ENCODE assay signal across 15 cellular contexts in the genomic region with DNA sequence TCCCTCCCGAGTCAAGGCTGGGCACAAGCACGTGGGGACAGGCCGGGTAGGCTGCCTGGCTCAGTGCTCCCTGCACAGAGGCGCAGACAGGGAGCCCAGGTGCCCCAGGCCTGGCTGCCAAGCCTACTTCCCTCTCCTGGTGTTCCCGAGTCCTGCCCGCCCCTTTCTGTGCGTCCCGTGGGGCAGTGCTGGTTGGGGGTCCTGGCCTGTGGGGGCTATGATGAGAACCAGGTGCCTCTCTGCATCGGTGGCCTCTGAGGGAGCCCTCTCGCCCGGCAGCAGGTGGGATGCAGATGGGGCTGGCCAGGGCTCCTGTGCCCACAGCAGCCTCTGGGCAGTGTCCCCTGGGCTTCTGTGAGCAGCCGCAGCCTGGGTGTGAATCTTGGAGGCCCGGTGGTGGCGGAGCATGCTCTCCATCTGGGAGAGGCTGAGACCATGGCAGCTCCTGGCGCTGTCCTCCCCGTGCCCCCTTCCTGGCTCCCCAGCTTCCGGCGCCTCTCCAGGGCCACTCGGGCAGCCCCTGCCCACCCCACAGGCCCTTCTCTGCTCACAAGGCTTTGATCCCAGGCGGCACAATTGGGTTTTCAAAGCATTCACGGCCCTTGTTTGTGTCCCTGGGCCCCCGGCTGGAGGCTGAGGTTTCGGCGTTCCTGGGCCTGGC. TPM values are rescaled to one million over a fixed set of nuclear protein-coding genes. Genes with fewer than 3 reads are reported as not detected.
DNase-seq lines count a peak whose midpoint lies in the region; ATAC-seq and TF ChIP-seq lines count a peak whose summit lies in the region.
"Had no signal": no experiment of that assay in that cellular context is flagged by ENCODE, and none has a peak within 500 bp of the region (broad histone marks: within the 10 kb centered on the region; RNA-seq: fewer than 3 reads in every experiment).

No MANE protein-coding gene starts in this region.

- H3K27me3 Mint-ChIP-seq in neural progenitor cell (ENCODE audit: insufficient read depth, low read depth) = peaks cover 3% of the 10 kb centered on the region
- H3K27me3 Mint-ChIP-seq: CD8-positive, alpha-beta memory T cell had no signal

- no peak overlapping the region for H3K27ac Mint-ChIP-seq in neural progenitor cell
- H3K27ac Mint-ChIP-seq: CD8-positive, alpha-beta memory T cell had no signal

- peaks cover 7% of the 10 kb centered on the region for H3F3A ChIP-seq in neural progenitor cell (ENCODE audit: low read depth)

- H4K20me1 ChIP-seq in BLaER1 (peaks cover 53% of the 10 kb centered on the region), neural progenitor cell (ENCODE audit: low read depth) (peaks cover 10% of the 10 kb centered on the region)

- H3K4me1 ChIP-seq in BLaER1 (peaks cover 57% of the 10 kb centered on the region), neural progenitor cell (no peaks in the 10 kb centered on the region)

- peaks cover 38% of the 10 kb centered on the region for H3K27me3 ChIP-seq in BLaER1
- no peaks in the 10 kb centered on the region for H3K27me3 ChIP-seq in neural progenitor cell

- H3K27ac ChIP-seq in BLaER1 (no peak overlapping the region), neural progenitor cell (peak overlapping the region; percentile 37)
- H3K27ac ChIP-seq: A549, KMS-11 had no signal

- ATAC-seq in GM18873 (IDR thresholded peaks at IDR 0.05; ENCODE audit: low FRiP score, unreplicated experiment) = no peak
- ATAC-seq: A549 had no signal

- H3K4me3 Mint-ChIP-seq in neural progenitor cell = no peak overlapping the region
- H3K4me3 Mint-ChIP-seq: CD8-positive, alpha-beta memory T cell had no signal

- H3K9ac ChIP-seq in BLaER1 = peak overlapping the region; percentile 56
- H3K9ac ChIP-seq in neural progenitor cell = no peak overlapping the region
- H3K9ac ChIP-seq: KMS-11 had no signal

- no peak overlapping the region for H2AFZ ChIP-seq in neural progenitor cell (replicated peaks)

- TF ChIP-seq CTCF in neural progenitor cell (IDR thresholded peaks at IDR 0.05) = no peak

- H3K36me3 Mint-ChIP-seq in neural progenitor cell = no peaks in the 10 kb centered on the region

- H3K36me3 ChIP-seq in BLaER1 = peaks cover 24% of the 10 kb centered on the region
- no peaks in the 10 kb centered on the region for H3K36me3 ChIP-seq in neural progenitor cell

- H3K4me3 ChIP-seq in BLaER1 = no peak overlapping the region
- no peak overlapping the region for H3K4me3 ChIP-seq in neural progenitor cell
- H3K4me3 ChIP-seq: A549 had no signal

- H3K9me3 Mint-ChIP-seq in neural progenitor cell = no peaks in the 10 kb centered on the region
- H3K9me3 Mint-ChIP-seq: CD8-positive, alpha-beta memory T cell had no signal

- DNase-seq in SW480 (ENCODE audit: low spot score) = peak; percentile 84
- no peak for DNase-seq in neural progenitor cell (ENCODE audit: low spot score)
- no peak for DNase-seq in NCI-H510A treated with DMSO at 0.1 percent for 48 hours (lab: John Stamatoyannopoulos, UW)
- DNase-seq: CD8-positive, alpha-beta memory T cell; DMS79; MV-4-11; NCI-H1417 treated with DMSO at 0.1 percent for 48 hours; NCI-H187 treated with DMSO at 0.1 percent for 48 hours; NCI-H2227 treated with DMSO at 0.1 percent for 48 hours; NCI-H524; NCI-H82 had no signal

- H3K4me1 Mint-ChIP-seq in neural progenitor cell = peaks cover 3% of the 10 kb centered on the region

- H3K79me2 ChIP-seq in neural progenitor cell (ENCODE audit: low read depth) = no peaks in the 10 kb centered on the region

- H3K9me3 ChIP-seq in BLaER1 = no peaks in the 10 kb centered on the region
- H3K9me3 ChIP-seq in neural progenitor cell (ENCODE audit: low read depth) = no peaks in the 10 kb centered on the region
- H3K9me3 ChIP-seq: A549 had no signal

- H3K4me2 ChIP-seq in BLaER1 = peak overlapping the region; percentile 85
- no peak overlapping the region for H3K4me2 ChIP-seq in neural progenitor cell
- H3K4me2 ChIP-seq: A549, KMS-11 had no signal

RNA-seq across cellular contexts. Expression of gene CENPX, which starts 7.2 kb away (rescaled TPM):
- 53.0 and 85.0 TPM in 2 replicates for total RNA-seq in neural progenitor cell (ENCODE audit: low replicate concordance)

RNA-seq across cellular contexts. Expression of gene LRRC45, which starts 7.7 kb away (rescaled TPM):
- total RNA-seq in neural progenitor cell (ENCODE audit: low replicate concordance) = 15.4 and 46.7 TPM in 2 replicates

RNA-seq across cellular contexts. Expression of gene RAC3, which starts 16.0 kb away (rescaled TPM):
- 31.6 and 81.2 TPM in 2 replicates for total RNA-seq in neural progenitor cell (ENCODE audit: low replicate concordance)

RNA-seq across cellular contexts. Expression of gene DCXR, which starts 22.1 kb away (rescaled TPM):
- 36.5 and 64.9 TPM in 2 replicates for total RNA-seq in neural progenitor cell (ENCODE audit: low replicate concordance)

RNA-seq across cellular contexts. Expression of gene RFNG, which starts 36.2 kb away (rescaled TPM):
- 13.6 and 41.0 TPM in 2 replicates for total RNA-seq in neural progenitor cell (ENCODE audit: low replicate concordance)
